Comparison of ENCODE assay signal across 8 cellular contexts in the genomic region with DNA sequence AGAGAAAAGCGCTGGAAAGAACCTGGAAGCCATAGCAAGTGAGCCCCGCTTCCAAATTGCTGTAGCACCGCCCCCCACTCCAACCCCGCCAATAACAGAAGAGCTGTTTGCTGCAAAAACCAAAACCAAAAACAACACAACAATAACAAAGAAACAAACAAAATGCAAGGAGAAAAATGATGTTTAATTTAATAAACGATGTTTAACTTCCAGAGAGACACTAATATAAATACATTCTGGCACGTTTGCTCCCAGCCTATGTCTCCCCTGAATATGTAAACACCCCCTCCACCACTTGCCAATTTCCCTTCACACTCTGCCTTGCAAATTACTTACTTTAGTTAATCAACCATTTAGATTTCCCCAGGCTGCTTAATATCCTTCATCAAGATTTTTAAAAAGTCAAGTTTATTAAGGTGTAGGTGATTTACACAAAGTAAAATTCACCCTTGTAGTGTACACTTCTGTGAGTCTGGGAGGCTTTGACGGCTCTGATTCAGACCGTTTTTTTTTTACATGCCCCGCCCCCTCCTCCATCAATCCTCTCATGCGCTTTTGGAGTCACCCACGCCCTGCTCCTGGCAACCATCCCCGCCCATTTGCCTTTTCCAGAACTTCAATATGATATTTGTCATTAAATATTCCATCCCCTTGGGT. TPM values are rescaled to one million over a fixed set of nuclear protein-coding genes. Genes with fewer than 3 reads are reported as not detected.
A peak's percentile ranks its signal among the peaks of the same experiment; 100 is the strongest.
DNase-seq lines count a peak whose midpoint lies in the region; ATAC-seq, FAIRE-seq and TF ChIP-seq lines count a peak whose summit lies in the region.

No MANE protein-coding gene starts in this region.

- H3K27ac ChIP-seq in AG04450 (ENCODE audit: low read depth, low read length) (no peak overlapping the region), adrenal gland (peak overlapping the region in 4 of 5 donors; percentile 68 to 89 (median 80)), cardiac muscle cell (peak overlapping the region; percentile 70)

- H3K36me3 Mint-ChIP-seq in osteocyte (ENCODE audit: unreplicated experiment): no peaks in the 10 kb centered on the region

- H3K27me3 Mint-ChIP-seq in osteocyte (ENCODE audit: unreplicated experiment): peaks cover 22% of the 10 kb centered on the region

- TF ChIP-seq CTCF in AG04450 (IDR thresholded peaks at IDR 0.05; ENCODE audit: low read depth, low read length): no peak
- no peak for TF ChIP-seq CTCF in adrenal gland (IDR thresholded peaks at IDR 0.05)
- TF ChIP-seq CTCF in cardiac muscle cell (IDR thresholded peaks at IDR 0.05; ENCODE audit: low read depth, low read length): no peak
- no peak for TF ChIP-seq CTCF in osteocyte (IDR thresholded peaks at IDR 0.05)

- H3K27me3 ChIP-seq in AG04450 (ENCODE audit: control insufficient read depth, insufficient read depth, low read length): peaks cover 3% of the 10 kb centered on the region
- H3K27me3 ChIP-seq in adrenal gland: no peaks in the 10 kb centered on the region
- H3K27me3 ChIP-seq in cardiac muscle cell: no peaks in the 10 kb centered on the region

- CTCF ChIA-PET in AG04450 (lab: Charles Lee): interaction anchor here (0.5 to 5.2 kb wide), 17 partner anchors 13 to 855 kb away, joined by 3 to 84 read pairs (median 6); partner anchors contain the start of genes DDX24 and IFI27L1

- ATAC-seq in GM19463 (IDR thresholded peaks at IDR 0.05; ENCODE audit: unreplicated experiment): no peak

- peak overlapping the region; percentile 79 for H3K4me3 Mint-ChIP-seq in osteocyte (ENCODE audit: unreplicated experiment)

- FAIRE-seq in GM19239 (lab: Jason Lieb, UNC): peak; percentile 26

- DNase-seq in AG04450 (ENCODE audit: low read depth, low spot score): no peak
- no peak for DNase-seq in GM19239 (ENCODE audit: insufficient read length, low spot score)
- peak; percentile 77 for DNase-seq in NCI-H82 (lab: John Stamatoyannopoulos, UW)
- peak; percentile 67 to 82 (median 73) for DNase-seq in adrenal gland
- DNase-seq in cardiac muscle cell (ENCODE audit: low read depth in 1 of 2, low spot score in 1 of 2): peak; percentile 62 to 65
- peak; percentile 44 for DNase-seq in osteocyte (ENCODE audit: extremely low spot score, unreplicated experiment)
- no peak for DNase-seq in NCI-H2081 treated with DMSO at 0.1 percent for 48 hours (lab: John Stamatoyannopoulos, UW)

- TF ChIP-seq POLR2A in adrenal gland (IDR thresholded peaks at IDR 0.05): peak in 1 of 2 donors; percentile 14

- H3K4me1 Mint-ChIP-seq in osteocyte (ENCODE audit: unreplicated experiment): peaks cover 17% of the 10 kb centered on the region

- no peaks in the 10 kb centered on the region for H3K9me3 Mint-ChIP-seq in osteocyte (ENCODE audit: unreplicated experiment)

- peak overlapping the region; percentile 72 for H3K4me3 ChIP-seq in AG04450 (ENCODE audit: low read depth, low read length)
- peak overlapping the region in 3 of 4 donors; percentile 22 to 61 (median 33) for H3K4me3 ChIP-seq in adrenal gland
- peak overlapping the region; percentile 51 for H3K4me3 ChIP-seq in cardiac muscle cell

- H3K4me1 ChIP-seq in adrenal gland (replicated peaks in 1 of 2): peaks cover 4 to 11% of the 10 kb centered on the region in 2 donors
- H3K4me1 ChIP-seq in cardiac muscle cell (ENCODE audit: low read depth): no peaks in the 10 kb centered on the region

- 0 to 1% (median 1%) methylated on average over 12 of the region's 12 CpGs for WGBS in adrenal gland, 4 donors

- POLR2A ChIA-PET in AG04450 (lab: Yijun Ruan, JAX): interaction anchor here (0.6 to 0.7 kb wide), 2 partner anchors 33 to 120 kb away, joined by 3 read pairs; no protein-coding TSS in a partner anchor

- intact Hi-C loops in adrenal gland (cut with DNase I): loop anchor here in 1 of 2 donors (10.0 kb wide), 1 partner anchor 55 kb away; no protein-coding TSS in a partner anchor

- H3K9me3 ChIP-seq in AG04450 (ENCODE audit: control insufficient read depth, insufficient read depth, low read length) (no peaks in the 10 kb centered on the region), adrenal gland (replicated peaks in 1 of 3) (no peaks in the 10 kb centered on the region), cardiac muscle cell (ENCODE audit: low read depth) (no peaks in the 10 kb centered on the region)

- peaks cover 0 to 6% of the 10 kb centered on the region in 2 donors for H3K36me3 ChIP-seq in adrenal gland (replicated peaks in 1 of 2)
- no peaks in the 10 kb centered on the region for H3K36me3 ChIP-seq in cardiac muscle cell

- H3K27ac Mint-ChIP-seq in osteocyte (ENCODE audit: unreplicated experiment): peak overlapping the region; percentile 47

RNA-seq across cellular contexts. Expression of gene IFI27L2, which starts 0.5 kb away (rescaled TPM):
- polyA plus RNA-seq in AG04450 (2011; rRNA removed) (81.9 and 122 TPM in 2 replicates), adrenal gland (100 to 1,000 TPM in 2 of 3 donors, 10 to 100 TPM in 1; 51.3 to 499 (median 291) TPM), cardiac muscle cell (251 and 283 TPM in 2 replicates)
- polyA minus RNA-seq in AG04450 (2011; rRNA and poly(A)+ RNA removed): 15.2 and 19.7 TPM in 2 replicates
- total RNA-seq in adrenal gland (100 to 1,000 TPM in 4 of 8 donors, 10 to 100 TPM in 4; 85.9 to 312 (median 104) TPM), cardiac muscle cell (257 and 537 TPM in 2 replicates), osteocyte (42.5 and 44.7 TPM in 2 replicates)

RNA-seq across cellular contexts. Expression of gene IFI27, which starts 19.4 kb away (rescaled TPM):
- polyA plus RNA-seq in AG04450 (2011; rRNA removed): 0.94 and 1.4 TPM in 2 replicates
- polyA minus RNA-seq in AG04450 (2011; rRNA and poly(A)+ RNA removed): 0.46 TPM in 1 of 2 replicates, not detected in the other
- total RNA-seq in adrenal gland: 100 to 1,000 TPM; 135 to 685 (median 415) TPM
- polyA plus RNA-seq in adrenal gland: 1,000 to 10,000 TPM in 1 of 3 donors, 100 to 1,000 TPM in 2; 177 to 1,446 (median 256) TPM
- 1.9 and 2.6 TPM in 2 replicates for total RNA-seq in cardiac muscle cell
- polyA plus RNA-seq in cardiac muscle cell: 6.6 and 9.1 TPM in 2 replicates
- total RNA-seq in osteocyte: 1.5 and 2.6 TPM in 2 replicates

RNA-seq across cellular contexts. Expression of gene PPP4R4, which starts 44.2 kb away (rescaled TPM):
- 0.60 and 0.65 TPM in 2 replicates for polyA plus RNA-seq in AG04450 (2011; rRNA removed)
- 0.41 and 1.7 TPM in 2 replicates for polyA minus RNA-seq in AG04450 (2011; rRNA and poly(A)+ RNA removed)
- 1 to 10 TPM in 2 of 8 donors, under 1 TPM in 6; 0.24 to 1.3 (median 0.56) TPM for total RNA-seq in adrenal gland
- polyA plus RNA-seq in adrenal gland: under 1 TPM; 0.08 to 0.55 (median 0.30) TPM
- total RNA-seq in cardiac muscle cell: 0.78 and 9.8 TPM in 2 replicates
- 0.59 and 0.77 TPM in 2 replicates for polyA plus RNA-seq in cardiac muscle cell
- total RNA-seq in osteocyte: not detected in 2 replicates

RNA-seq across cellular contexts. Expression of gene IFI27L1, which starts 48.8 kb away (rescaled TPM):
- polyA plus RNA-seq in AG04450 (2011; rRNA removed): 9.2 and 12.5 TPM in 2 replicates
- polyA minus RNA-seq in AG04450 (2011; rRNA and poly(A)+ RNA removed): 5.3 and 6.6 TPM in 2 replicates
- 100 to 1,000 TPM in 1 of 8 donors, 10 to 100 TPM in 7; 54.3 to 233 (median 65.2) TPM for total RNA-seq in adrenal gland
- polyA plus RNA-seq in adrenal gland: 100 to 1,000 TPM in 2 of 3 donors, 10 to 100 TPM in 1; 39.7 to 177 (median 101) TPM
- total RNA-seq in cardiac muscle cell: 70.1 and 75.5 TPM in 2 replicates
- polyA plus RNA-seq in cardiac muscle cell: 95.4 and 111 TPM in 2 replicates
- 25.8 and 30.0 TPM in 2 replicates for total RNA-seq in osteocyte

RNA-seq across cellular contexts. Expression of gene DDX24, which starts 48.9 kb away (rescaled TPM):
- 145 and 159 TPM in 2 replicates for polyA plus RNA-seq in AG04450 (2011; rRNA removed)
- polyA minus RNA-seq in AG04450 (2011; rRNA and poly(A)+ RNA removed): 110 and 114 TPM in 2 replicates
- total RNA-seq in adrenal gland: 100 to 1,000 TPM; 221 to 423 (median 337) TPM
- 100 to 1,000 TPM; 226 to 616 (median 296) TPM for polyA plus RNA-seq in adrenal gland
- 167 and 188 TPM in 2 replicates for total RNA-seq in cardiac muscle cell
- polyA plus RNA-seq in cardiac muscle cell: 227 and 272 TPM in 2 replicates
- total RNA-seq in osteocyte: 167 and 170 TPM in 2 replicates

Comparison
In these comparisons a context has a peak if more than half of its experiments do, and no peak if none do; other contexts are left out.
1. DNase-seq: peak in NCI-H82 (single experiment), adrenal gland (7 of 7), cardiac muscle cell (2 of 2) and osteocyte (single experiment); none in AG04450 (single experiment), GM19239 (single experiment) and NCI-H2081 treated with DMSO at 0.1 percent for 48 hours (single experiment).
2. RNA of gene IFI27, which starts 19.4 kb away (total RNA-seq): 135 to 685 TPM in adrenal gland; 1.5 to 2.6 TPM in osteocyte and 1.9 to 2.6 TPM in cardiac muscle cell; every median in the first group is over 10 times any median in the second.
3. Peak in every context shown above with its lines, with median percentiles within 50 percentile points of each other: H3K4me3 ChIP-seq.